Comparison of ENCODE assay signal across 1 cellular context in the genomic region with DNA sequence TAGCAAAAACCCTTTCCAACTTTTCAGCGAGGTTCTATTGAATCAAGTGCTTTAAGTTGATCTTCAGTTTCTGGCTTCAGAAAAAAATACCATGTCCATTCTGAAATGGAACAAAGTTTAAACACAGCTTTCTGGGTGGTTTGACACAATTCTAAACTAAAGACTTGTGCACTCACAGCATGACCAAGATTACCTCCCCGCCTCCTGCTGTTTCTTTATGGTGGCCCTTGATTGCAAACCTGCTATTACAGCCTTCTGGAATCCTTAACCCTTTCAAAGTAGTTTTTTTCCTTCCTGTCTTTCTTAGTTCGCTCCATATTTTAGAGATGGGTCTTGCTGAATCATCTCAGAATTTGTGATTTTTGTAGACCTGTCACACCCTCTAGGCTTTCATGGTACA.
TF ChIP-seq lines count a peak whose summit lies in the region.

No MANE protein-coding gene starts in this region.

TF ChIP-seq in H1, 55 proteins besides CTCF, POLR2A, EP300 and RAD21 (continued from another document):
- TF ChIP-seq ATF2 (IDR thresholded peaks at IDR 0.05; ENCODE audit: low read length) (no peak), NANOG (IDR thresholded peaks at IDR 0.05; ENCODE audit: insufficient read depth, low read depth, low read length, poor library complexity, severe bottlenecking) (no peak), HDAC6 (IDR thresholded peaks at IDR 0.05; ENCODE audit: low read depth, low read length) (no peak), SIRT6 (IDR thresholded peaks at IDR 0.05; ENCODE audit: low read length) (no peak), SIN3A (conservative IDR thresholded peaks at IDR 0.05 in 1 of 2, IDR thresholded peaks at IDR 0.05 in 1 of 2; ENCODE audit: low read depth in 1 of 2, low read length in 2 of 2) (no peak), CTBP2 (IDR thresholded peaks at IDR 0.05; ENCODE audit: borderline replicate concordance, insufficient read depth, insufficient read length, low read length) (no peak), BCL11A (IDR thresholded peaks at IDR 0.05; ENCODE audit: low read depth in 2 of 2, low read length in 2 of 2) (peak in 1 of 2 experiments; percentile 52), HDAC2 (IDR thresholded peaks at IDR 0.05; ENCODE audit: borderline replicate concordance in 1 of 2, low read depth in 2 of 2, low read length in 2 of 2) (peak in 1 of 2 experiments; percentile 68; a peak in 1 of 4 replicates), MAX (IDR thresholded peaks at IDR 0.05) (no peak), BRCA1 (IDR thresholded peaks at IDR 0.05; ENCODE audit: low read depth, low read length) (no peak)
- TF ChIP-seq, protein P1, sequence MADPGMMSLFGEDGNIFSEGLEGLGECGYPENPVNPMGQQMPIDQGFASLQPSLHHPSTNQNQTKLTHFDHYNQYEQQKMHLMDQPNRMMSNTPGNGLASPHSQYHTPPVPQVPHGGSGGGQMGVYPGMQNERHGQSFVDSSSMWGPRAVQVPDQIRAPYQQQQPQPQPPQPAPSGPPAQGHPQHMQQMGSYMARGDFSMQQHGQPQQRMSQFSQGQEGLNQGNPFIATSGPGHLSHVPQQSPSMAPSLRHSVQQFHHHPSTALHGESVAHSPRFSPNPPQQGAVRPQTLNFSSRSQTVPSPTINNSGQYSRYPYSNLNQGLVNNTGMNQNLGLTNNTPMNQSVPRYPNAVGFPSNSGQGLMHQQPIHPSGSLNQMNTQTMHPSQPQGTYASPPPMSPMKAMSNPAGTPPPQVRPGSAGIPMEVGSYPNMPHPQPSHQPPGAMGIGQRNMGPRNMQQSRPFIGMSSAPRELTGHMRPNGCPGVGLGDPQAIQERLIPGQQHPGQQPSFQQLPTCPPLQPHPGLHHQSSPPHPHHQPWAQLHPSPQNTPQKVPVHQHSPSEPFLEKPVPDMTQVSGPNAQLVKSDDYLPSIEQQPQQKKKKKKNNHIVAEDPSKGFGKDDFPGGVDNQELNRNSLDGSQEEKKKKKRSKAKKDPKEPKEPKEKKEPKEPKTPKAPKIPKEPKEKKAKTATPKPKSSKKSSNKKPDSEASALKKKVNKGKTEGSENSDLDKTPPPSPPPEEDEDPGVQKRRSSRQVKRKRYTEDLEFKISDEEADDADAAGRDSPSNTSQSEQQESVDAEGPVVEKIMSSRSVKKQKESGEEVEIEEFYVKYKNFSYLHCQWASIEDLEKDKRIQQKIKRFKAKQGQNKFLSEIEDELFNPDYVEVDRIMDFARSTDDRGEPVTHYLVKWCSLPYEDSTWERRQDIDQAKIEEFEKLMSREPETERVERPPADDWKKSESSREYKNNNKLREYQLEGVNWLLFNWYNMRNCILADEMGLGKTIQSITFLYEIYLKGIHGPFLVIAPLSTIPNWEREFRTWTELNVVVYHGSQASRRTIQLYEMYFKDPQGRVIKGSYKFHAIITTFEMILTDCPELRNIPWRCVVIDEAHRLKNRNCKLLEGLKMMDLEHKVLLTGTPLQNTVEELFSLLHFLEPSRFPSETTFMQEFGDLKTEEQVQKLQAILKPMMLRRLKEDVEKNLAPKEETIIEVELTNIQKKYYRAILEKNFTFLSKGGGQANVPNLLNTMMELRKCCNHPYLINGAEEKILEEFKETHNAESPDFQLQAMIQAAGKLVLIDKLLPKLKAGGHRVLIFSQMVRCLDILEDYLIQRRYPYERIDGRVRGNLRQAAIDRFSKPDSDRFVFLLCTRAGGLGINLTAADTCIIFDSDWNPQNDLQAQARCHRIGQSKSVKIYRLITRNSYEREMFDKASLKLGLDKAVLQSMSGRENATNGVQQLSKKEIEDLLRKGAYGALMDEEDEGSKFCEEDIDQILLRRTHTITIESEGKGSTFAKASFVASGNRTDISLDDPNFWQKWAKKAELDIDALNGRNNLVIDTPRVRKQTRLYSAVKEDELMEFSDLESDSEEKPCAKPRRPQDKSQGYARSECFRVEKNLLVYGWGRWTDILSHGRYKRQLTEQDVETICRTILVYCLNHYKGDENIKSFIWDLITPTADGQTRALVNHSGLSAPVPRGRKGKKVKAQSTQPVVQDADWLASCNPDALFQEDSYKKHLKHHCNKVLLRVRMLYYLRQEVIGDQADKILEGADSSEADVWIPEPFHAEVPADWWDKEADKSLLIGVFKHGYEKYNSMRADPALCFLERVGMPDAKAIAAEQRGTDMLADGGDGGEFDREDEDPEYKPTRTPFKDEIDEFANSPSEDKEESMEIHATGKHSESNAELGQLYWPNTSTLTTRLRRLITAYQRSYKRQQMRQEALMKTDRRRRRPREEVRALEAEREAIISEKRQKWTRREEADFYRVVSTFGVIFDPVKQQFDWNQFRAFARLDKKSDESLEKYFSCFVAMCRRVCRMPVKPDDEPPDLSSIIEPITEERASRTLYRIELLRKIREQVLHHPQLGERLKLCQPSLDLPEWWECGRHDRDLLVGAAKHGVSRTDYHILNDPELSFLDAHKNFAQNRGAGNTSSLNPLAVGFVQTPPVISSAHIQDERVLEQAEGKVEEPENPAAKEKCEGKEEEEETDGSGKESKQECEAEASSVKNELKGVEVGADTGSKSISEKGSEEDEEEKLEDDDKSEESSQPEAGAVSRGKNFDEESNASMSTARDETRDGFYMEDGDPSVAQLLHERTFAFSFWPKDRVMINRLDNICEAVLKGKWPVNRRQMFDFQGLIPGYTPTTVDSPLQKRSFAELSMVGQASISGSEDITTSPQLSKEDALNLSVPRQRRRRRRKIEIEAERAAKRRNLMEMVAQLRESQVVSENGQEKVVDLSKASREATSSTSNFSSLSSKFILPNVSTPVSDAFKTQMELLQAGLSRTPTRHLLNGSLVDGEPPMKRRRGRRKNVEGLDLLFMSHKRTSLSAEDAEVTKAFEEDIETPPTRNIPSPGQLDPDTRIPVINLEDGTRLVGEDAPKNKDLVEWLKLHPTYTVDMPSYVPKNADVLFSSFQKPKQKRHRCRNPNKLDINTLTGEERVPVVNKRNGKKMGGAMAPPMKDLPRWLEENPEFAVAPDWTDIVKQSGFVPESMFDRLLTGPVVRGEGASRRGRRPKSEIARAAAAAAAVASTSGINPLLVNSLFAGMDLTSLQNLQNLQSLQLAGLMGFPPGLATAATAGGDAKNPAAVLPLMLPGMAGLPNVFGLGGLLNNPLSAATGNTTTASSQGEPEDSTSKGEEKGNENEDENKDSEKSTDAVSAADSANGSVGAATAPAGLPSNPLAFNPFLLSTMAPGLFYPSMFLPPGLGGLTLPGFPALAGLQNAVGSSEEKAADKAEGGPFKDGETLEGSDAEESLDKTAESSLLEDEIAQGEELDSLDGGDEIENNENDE (IDR thresholded peaks at IDR 0.05; ENCODE audit: insufficient replicate concordance, low read length): peak; percentile 80
TF ChIP-seq in H1: peak in this region for 3.
